In genomic region chr6:48113130-48113529, GRCh38 we compare ENCODE assay signal across 17 cellular contexts. TPM values are rescaled to one million over a fixed set of nuclear protein-coding genes. Genes with fewer than 3 reads are reported as not detected.
DNase-seq lines count a peak whose midpoint lies in the region; ATAC-seq and TF ChIP-seq lines count a peak whose summit lies in the region.
"Had no signal": no experiment of that assay in that cellular context is flagged by ENCODE, and none has a peak within 500 bp of the region (broad histone marks: within the 10 kb centered on the region; RNA-seq: fewer than 3 reads in every experiment).

No MANE protein-coding gene starts in this region.

- no peaks in the 10 kb centered on the region for H3F3A ChIP-seq in PC-9 (ENCODE audit: insufficient read depth, low read depth)
- no peaks in the 10 kb centered on the region for H3F3A ChIP-seq in smooth muscle cell (ENCODE audit: low read depth)

- H2BK5ac ChIP-seq in IMR-90 (ENCODE audit: low read depth, low read length, poor library complexity, severe bottlenecking) = no peak overlapping the region
- H2BK5ac ChIP-seq in mesendoderm (ENCODE audit: low read length) = no peak overlapping the region

- H3K4me1 Mint-ChIP-seq in CD8-positive, alpha-beta T cell (ENCODE audit: low read depth) = no peaks in the 10 kb centered on the region

- TF ChIP-seq RAD21 in IMR-90 (IDR thresholded peaks at IDR 0.05; ENCODE audit: low read length) = no peak

- no peak overlapping the region for H3K27ac Mint-ChIP-seq in CD8-positive, alpha-beta T cell

- intact Hi-C loops in IMR-90 (cut with micrococcal nuclease) = no loop called here
- intact Hi-C loops in PC-9 (cut with micrococcal nuclease; ENCODE audit: unreplicated experiment) = no loop called here
- intact Hi-C loops in CD8-positive, alpha-beta T cell (cut with DNase I, micrococcal nuclease) = no loop called here

- H3K4me3 ChIP-seq in IMR-90 (ENCODE audit: insufficient read depth, low read depth, low read length) (no peak overlapping the region), PC-9 (no peak overlapping the region), mesendoderm (ENCODE audit: low read length) (no peak overlapping the region), smooth muscle cell (no peak overlapping the region)
- H3K4me3 ChIP-seq in CD8-positive, alpha-beta T cell (ENCODE audit: low read depth, low read length) = no peak overlapping the region
- H3K4me3 ChIP-seq: K562 had no signal

- dilution Hi-C loops in IMR-90 (cut with HindIII; ENCODE audit: low sequenced_read_pairs, unreplicated experiment) = no loop called here

- no peaks in the 10 kb centered on the region for H3K9me2 ChIP-seq in PC-9 (ENCODE audit: insufficient read depth)

- no peaks in the 10 kb centered on the region for H3K27me3 Mint-ChIP-seq in CD8-positive, alpha-beta T cell (ENCODE audit: low read depth)

- no peak for DNase-seq in IMR-90
- DNase-seq in PC-9 = no peak
- peak; percentile 72 for DNase-seq in mesendoderm
- no peak for DNase-seq in smooth muscle cell (lab: John Stamatoyannopoulos, UW; ENCODE audit: unreplicated experiment)
- no peak for DNase-seq in CD8-positive, alpha-beta T cell
- no peak for DNase-seq in NCI-H1694 treated with DMSO at 0.1 percent for 48 hours (lab: John Stamatoyannopoulos, UW)
- DNase-seq in stimulated activated CD4-positive, alpha-beta T cell treated with anti-CD3 and anti-CD28 coated beads, Interleukin-4, amount 100 ng/mL, for 24 hours = no peak
- DNase-seq: EL; NCI-H1436 treated with DMSO at 0.1 percent for 48 hours; NCI-H2227 treated with DMSO at 0.1 percent for 48 hours; NCI-H524 treated with DMSO at 0.1 percent for 48 hours; NK-92 treated with Interleukin-12 subunit alpha and Interleukin-12 subunit beta, amount 100 ng/mL, for 24 hours; OCI-M1; RPMI8226 had no signal

- H2BK120ac ChIP-seq in IMR-90 (ENCODE audit: low read depth, low read length) (no peak overlapping the region), mesendoderm (ENCODE audit: low read depth, low read length) (no peak overlapping the region)

- H3K79me2 ChIP-seq in PC-9 (ENCODE audit: low read depth) (no peaks in the 10 kb centered on the region), mesendoderm (ENCODE audit: control insufficient read depth, insufficient read depth, low read length) (no peaks in the 10 kb centered on the region), smooth muscle cell (ENCODE audit: low read depth) (peaks cover 22% of the 10 kb centered on the region)

- TF ChIP-seq POLR2A in IMR-90 (IDR thresholded peaks at IDR 0.05; ENCODE audit: low read depth, low read length) = no peak

- H4K20me1 ChIP-seq in IMR-90 (ENCODE audit: insufficient read depth, low read length) = no peaks in the 10 kb centered on the region
- H4K20me1 ChIP-seq in PC-9 (ENCODE audit: insufficient read depth) = no peaks in the 10 kb centered on the region
- H4K20me1 ChIP-seq in smooth muscle cell (ENCODE audit: low read depth) = peaks cover 3% of the 10 kb centered on the region

- in situ Hi-C loops in IMR-90 (cut with MboI; ENCODE audit: low sequenced_read_pairs) = no loop called here

- H3K9me1 ChIP-seq in IMR-90 (ENCODE audit: insufficient read depth, low read length) = no peaks in the 10 kb centered on the region

- H3K27ac ChIP-seq in IMR-90 (ENCODE audit: insufficient read depth, low read length) (no peak overlapping the region), PC-9 (no peak overlapping the region), mesendoderm (ENCODE audit: low read depth, low read length) (no peak overlapping the region), smooth muscle cell (ENCODE audit: low read depth) (no peak overlapping the region)
- no peak overlapping the region for H3K27ac ChIP-seq in CD8-positive, alpha-beta T cell (ENCODE audit: low read depth, low read length)
- H3K27ac ChIP-seq: HL-60 had no signal

- H3K56ac ChIP-seq in IMR-90 (ENCODE audit: extremely low read depth, insufficient read depth, low read length) = no peak overlapping the region
- no peak overlapping the region for H3K56ac ChIP-seq in mesendoderm (ENCODE audit: low read length)

- H3K9me3 Mint-ChIP-seq in CD8-positive, alpha-beta T cell = no peaks in the 10 kb centered on the region

- no peak overlapping the region for H2AK9ac ChIP-seq in IMR-90 (replicated peaks; ENCODE audit: low read depth, low read length, poor library complexity)

- H2AFZ ChIP-seq in IMR-90 (replicated peaks; ENCODE audit: low read length, poor library complexity) (no peak overlapping the region), PC-9 (0 out of 2 replicates have a peak overlapping the region, but pooled peaks have one; percentile 17), smooth muscle cell (ENCODE audit: low read depth) (peak overlapping the region; percentile 79)

- no peak for ATAC-seq in IMR-90 (ENCODE audit: low read depth)
- ATAC-seq in CD8-positive, alpha-beta T cell = no peak
- no peak for ATAC-seq in HG02885 (IDR thresholded peaks at IDR 0.05; ENCODE audit: poor library complexity, unreplicated experiment)
- ATAC-seq: K562 had no signal

- no peaks in the 10 kb centered on the region; the same call in 1 of the 2 replicates for H3K4me1 ChIP-seq in IMR-90 (ENCODE audit: control insufficient read depth, insufficient read depth, low read length)
- no peaks in the 10 kb centered on the region for H3K4me1 ChIP-seq in PC-9 (replicated peaks; ENCODE audit: insufficient read depth)
- peaks cover 2% of the 10 kb centered on the region for H3K4me1 ChIP-seq in mesendoderm (ENCODE audit: control insufficient read depth, low read depth, low read length)
- peaks cover 20% of the 10 kb centered on the region for H3K4me1 ChIP-seq in smooth muscle cell (ENCODE audit: low read depth)
- H3K4me1 ChIP-seq in CD8-positive, alpha-beta T cell (ENCODE audit: insufficient read depth, low read length) = no peaks in the 10 kb centered on the region

- BruUV-seq in IMR-90 (replicated peaks; lab: Mats Ljungman, UMichigan) (no TSS peak), PC-9 (replicated peaks; lab: Mats Ljungman, UMichigan) (no TSS peak)

- no peaks in the 10 kb centered on the region for H3K36me3 Mint-ChIP-seq in CD8-positive, alpha-beta T cell

- H3K4ac ChIP-seq in IMR-90 (ENCODE audit: low read depth, low read length) (no peak overlapping the region), mesendoderm (ENCODE audit: low read depth, low read length) (peak overlapping the region; percentile 16)

- H4K5ac ChIP-seq in IMR-90 (ENCODE audit: low read depth, low read length) = peak overlapping the region; percentile 43
- no peak overlapping the region for H4K5ac ChIP-seq in mesendoderm (ENCODE audit: low read length)

- H3K18ac ChIP-seq in IMR-90 (ENCODE audit: low read depth, low read length) (peak overlapping the region; percentile 79; the same call in 1 of the 2 replicates), mesendoderm (ENCODE audit: low read length) (no peak overlapping the region)

- no peaks in the 10 kb centered on the region for H3K9me3 ChIP-seq in IMR-90 (ENCODE audit: control insufficient read depth, insufficient read depth, low read length)
- H3K9me3 ChIP-seq in PC-9 (ENCODE audit: insufficient read depth, low read depth) = no peaks in the 10 kb centered on the region
- H3K9me3 ChIP-seq in smooth muscle cell (replicated peaks; ENCODE audit: low read depth) = no peaks in the 10 kb centered on the region
- H3K9me3 ChIP-seq in CD8-positive, alpha-beta T cell (ENCODE audit: low read length) = no peaks in the 10 kb centered on the region

- H4K8ac ChIP-seq in IMR-90 (ENCODE audit: low read depth in 2 of 2, low read length in 2 of 2) = no peak overlapping the region
- no peak overlapping the region for H4K8ac ChIP-seq in mesendoderm (ENCODE audit: low read depth, low read length)

- H3K27me3 ChIP-seq in IMR-90 (ENCODE audit: control insufficient read depth, insufficient read depth, low read length) (no peaks in the 10 kb centered on the region), PC-9 (ENCODE audit: insufficient read depth, low read depth) (no peaks in the 10 kb centered on the region), mesendoderm (ENCODE audit: insufficient read depth, low read length, poor library complexity) (no peaks in the 10 kb centered on the region), smooth muscle cell (ENCODE audit: low read depth) (no peaks in the 10 kb centered on the region)
- no peaks in the 10 kb centered on the region for H3K27me3 ChIP-seq in CD8-positive, alpha-beta T cell (ENCODE audit: insufficient read depth, low read length)

- no peaks in the 10 kb centered on the region for H3K36me3 ChIP-seq in IMR-90 (ENCODE audit: control insufficient read depth, insufficient read depth, low read length)
- H3K36me3 ChIP-seq in PC-9 (ENCODE audit: low read depth) = no peaks in the 10 kb centered on the region
- H3K36me3 ChIP-seq in mesendoderm (ENCODE audit: control insufficient read depth, insufficient read depth, low read length) = no peaks in the 10 kb centered on the region
- no peaks in the 10 kb centered on the region for H3K36me3 ChIP-seq in smooth muscle cell (ENCODE audit: low read depth)
- no peaks in the 10 kb centered on the region for H3K36me3 ChIP-seq in CD8-positive, alpha-beta T cell (ENCODE audit: insufficient read depth, low read length)

- no peak overlapping the region for H3K14ac ChIP-seq in IMR-90 (replicated peaks; ENCODE audit: low read depth, low read length)

- no peak overlapping the region for H2AK5ac ChIP-seq in IMR-90 (ENCODE audit: low read depth, low read length)
- no peak overlapping the region for H2AK5ac ChIP-seq in mesendoderm (ENCODE audit: low read length)

- no CpG with 5 or more reads among the region's 2 CpGs for WGBS in IMR-90 (ENCODE audit: extremely low coverage in 2 of 2, insufficient read length in 1 of 2), 2 experiments
- WGBS in mesendoderm (ENCODE audit: extremely low coverage, insufficient coverage, low lambda C conversion rate) = no CpG with 5 or more reads among the region's 2 CpGs
- WGBS in smooth muscle cell (ENCODE audit: low lambda C conversion rate) = 79% methylated on average over 2 of the region's 2 CpGs

- H3K4me2 ChIP-seq in IMR-90 (ENCODE audit: low read depth, low read length) = no peak overlapping the region; the same call in 1 of the 2 replicates
- no peak overlapping the region for H3K4me2 ChIP-seq in PC-9
- no peak overlapping the region for H3K4me2 ChIP-seq in mesendoderm (ENCODE audit: low read length)
- no peak overlapping the region for H3K4me2 ChIP-seq in smooth muscle cell

- H4K91ac ChIP-seq in IMR-90 (ENCODE audit: insufficient read depth, low read depth, low read length) = no peak overlapping the region

- H2BK15ac ChIP-seq in IMR-90 (ENCODE audit: low read depth, low read length) (no peak overlapping the region), mesendoderm (replicated peaks; ENCODE audit: low read depth) (no peak overlapping the region)

- CTCF ChIA-PET in IMR-90 (lab: Yijun Ruan, JAX) = no interaction called here
- CTCF ChIA-PET in PC-9 (lab: Charles Lee) = interaction anchor here (0.5 kb wide), 1 partner anchor 28 kb away, joined by 5 read pairs; no protein-coding TSS in a partner anchor
- CTCF ChIA-PET in CD8-positive, alpha-beta T cell (lab: Charles Lee) = no interaction called here

- no peak overlapping the region for H2BK20ac ChIP-seq in IMR-90 (ENCODE audit: low read depth, low read length)

- POLR2A ChIA-PET in IMR-90 (lab: Charles Lee; ENCODE audit: unreplicated experiment) = no interaction called here
- POLR2A ChIA-PET in PC-9 (lab: Charles Lee; ENCODE audit: unreplicated experiment) = no interaction called here
- POLR2A ChIA-PET in CD8-positive, alpha-beta T cell (lab: Charles Lee) = no interaction called here

- H3K23ac ChIP-seq in IMR-90 (ENCODE audit: low read depth, low read length) (no peak overlapping the region), mesendoderm (ENCODE audit: low read length) (no peak overlapping the region)

- TF ChIP-seq CTCF in IMR-90 (conservative IDR thresholded peaks at IDR 0.05; ENCODE audit: low read depth, low read length) (no peak), PC-9 (conservative IDR thresholded peaks at IDR 0.05) (no peak), smooth muscle cell (IDR thresholded peaks at IDR 0.05; ENCODE audit: borderline replicate concordance, insufficient read depth, poor library complexity, severe bottlenecking) (no peak)
- TF ChIP-seq CTCF in CD8-positive, alpha-beta T cell (IDR thresholded peaks at IDR 0.05) = no peak

- H3K79me1 ChIP-seq in IMR-90 (ENCODE audit: low read depth in 1 of 2, low read length in 2 of 2) = no peaks in the 10 kb centered on the region; a peak in 1 of 4 replicates
- no peaks in the 10 kb centered on the region for H3K79me1 ChIP-seq in mesendoderm (ENCODE audit: low read length)

- H3K9ac ChIP-seq in IMR-90 (ENCODE audit: low read depth, low read length) (no peak overlapping the region), mesendoderm (ENCODE audit: low read length) (no peak overlapping the region), smooth muscle cell (ENCODE audit: low read depth) (no peak overlapping the region)

- no peak overlapping the region for H3K4me3 Mint-ChIP-seq in CD8-positive, alpha-beta T cell

RNA-seq across cellular contexts. Expression of gene PTCHD4, which starts 2.1 kb away (rescaled TPM):
- total RNA-seq in IMR-90 (2012; rRNA removed) (0.72 and 1.1 TPM in 2 replicates), PC-9 (2021) (0.15 TPM in 1 of 2 replicates, not detected in the other), smooth muscle cell (11.6 and 13.6 TPM in 2 replicates)
- polyA plus RNA-seq in IMR-90 (2012; rRNA removed) (0.36 and 0.53 TPM in 2 replicates), smooth muscle cell (5.7 TPM in 2 replicates)
- 0.08 and 0.27 TPM in 2 replicates for polyA plus RNA-seq in IMR-90 (2012; cell fraction: cytosol; rRNA removed)
- polyA plus RNA-seq in IMR-90 (2012; cell fraction: nucleus; rRNA removed; ENCODE audit: low replicate concordance) = 0.14 and 0.46 TPM in 2 replicates
- 0.38 TPM for polyA plus RNA-seq in mesendoderm (2013, experiment 1 of 2)
- 0.39 TPM for polyA plus RNA-seq in mesendoderm (2013, experiment 2 of 2)
- total RNA-seq in CD8-positive, alpha-beta T cell = not detected
- total RNA-seq: K562 had no signal
- polyA plus RNA-seq: K562 had no signal
